In the genomic region with DNA sequence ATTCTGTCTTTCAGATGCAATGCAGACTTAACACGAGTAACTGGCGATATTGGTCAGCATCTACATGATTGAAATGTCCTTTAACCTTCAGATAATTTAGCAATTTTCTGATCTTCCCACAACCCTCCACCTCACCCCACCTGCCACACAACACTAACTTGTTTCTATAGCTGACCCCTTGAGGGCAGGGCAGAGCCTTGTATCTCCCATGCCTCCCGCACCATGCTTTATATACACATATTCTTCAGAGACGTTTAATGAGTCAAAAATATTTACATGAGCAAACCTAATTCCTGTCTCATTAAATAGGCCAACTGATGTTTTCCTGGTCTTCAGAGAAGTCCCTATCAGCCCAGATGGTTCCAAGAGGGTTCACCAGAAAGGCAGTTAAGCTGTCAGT, we compare ENCODE assay signal across 23 cellular contexts. TPM values are rescaled to one million over a fixed set of nuclear protein-coding genes. Genes with fewer than 3 reads are reported as not detected.
"Had no signal": no experiment of that assay in that cellular context is flagged by ENCODE, and none has a peak within 500 bp of the region (broad histone marks: within the 10 kb centered on the region; RNA-seq: fewer than 3 reads in every experiment).

No MANE protein-coding gene starts in this region.

- H3K27ac Mint-ChIP-seq: effector memory CD8-positive, alpha-beta T cell; natural killer cell treated with Interleukin-12 subunit alpha and Interleukin-12 subunit beta and Interleukin-15 and Interleukin-18, amount 100 ng/mL, for 72 hours; stimulated activated naive B cell treated with anti-CD40 and anti-IgM and Interleukin-4, amounts not matched to agents 10 μg/mL and 1 μg/mL and 100 μg/mL, for 72 hours had no signal

- DNase-seq: effector memory CD8-positive, alpha-beta T cell; esophagus squamous epithelium; foreskin keratinocyte; kidney; left colon; left ventricle myocardium superior; mesenchymal stem cell; midbrain; occipital lobe; pancreas; stimulated activated CD4-positive, alpha-beta T cell treated with anti-CD3 and anti-CD28 coated beads, Interleukin-2, amount 100 ng/mL, for 24 hours; stimulated activated CD4-positive, alpha-beta T cell treated with anti-CD3 and anti-CD28 coated beads, Interleukin-4, amount 100 ng/mL, for 4 hours; stimulated activated naive B cell treated with anti-CD40 and anti-IgM and Interleukin-4, amounts not matched to agents 10 μg/mL and 1 μg/mL and 100 μg/mL, for 72 hours; trophoblast cell had no signal

- H3K4me1 ChIP-seq: esophagus squamous epithelium, foreskin keratinocyte, pancreas had no signal

- H3K79me2 ChIP-seq: hepatocyte had no signal

- H3K9me3 Mint-ChIP-seq: effector memory CD8-positive, alpha-beta T cell; natural killer cell treated with Interleukin-12 subunit alpha and Interleukin-12 subunit beta and Interleukin-15 and Interleukin-18, amount 100 ng/mL, for 72 hours; stimulated activated naive B cell treated with anti-CD40 and anti-IgM and Interleukin-4, amounts not matched to agents 10 μg/mL and 1 μg/mL and 100 μg/mL, for 72 hours had no signal

- H3K4me1 Mint-ChIP-seq: stimulated activated naive B cell treated with anti-CD40 and anti-IgM and Interleukin-4, amounts not matched to agents 10 μg/mL and 1 μg/mL and 100 μg/mL, for 72 hours had no signal

- H3K27me3 ChIP-seq: foreskin keratinocyte, hepatocyte had no signal

- H2AFZ ChIP-seq: hepatocyte had no signal

- H3K4me3 ChIP-seq: esophagus squamous epithelium, hepatocyte, lung, pancreas had no signal

- H3K36me3 Mint-ChIP-seq: natural killer cell treated with Interleukin-12 subunit alpha and Interleukin-12 subunit beta and Interleukin-15 and Interleukin-18, amount 100 ng/mL, for 72 hours; stimulated activated naive B cell treated with anti-CD40 and anti-IgM and Interleukin-4, amounts not matched to agents 10 μg/mL and 1 μg/mL and 100 μg/mL, for 72 hours had no signal

- H3K9me3 ChIP-seq: esophagus squamous epithelium, pancreas had no signal

- H3K4me3 Mint-ChIP-seq: effector memory CD8-positive, alpha-beta T cell; natural killer cell treated with Interleukin-12 subunit alpha and Interleukin-12 subunit beta and Interleukin-15 and Interleukin-18, amount 100 ng/mL, for 72 hours; stimulated activated naive B cell treated with anti-CD40 and anti-IgM and Interleukin-4, amounts not matched to agents 10 μg/mL and 1 μg/mL and 100 μg/mL, for 72 hours had no signal

- H3K27ac ChIP-seq: esophagus squamous epithelium, foreskin keratinocyte, hepatocyte, pancreas had no signal

- ATAC-seq: effector memory CD8-positive, alpha-beta T cell; foreskin keratinocyte; left colon; left ventricle myocardium superior; natural killer cell treated with Interleukin-12 subunit alpha and Interleukin-12 subunit beta and Interleukin-15 and Interleukin-18, amount 100 ng/mL, for 72 hours; sciatic nerve; stimulated activated naive B cell treated with anti-CD40 and anti-IgM and Interleukin-4, amounts not matched to agents 10 μg/mL and 1 μg/mL and 100 μg/mL, for 72 hours had no signal

- H3K4me2 ChIP-seq: hepatocyte had no signal

- H3K36me3 ChIP-seq: esophagus squamous epithelium, pancreas had no signal

RNA-seq across cellular contexts. Expression of a gene that starts 6.6 kb away (rescaled TPM):
- total RNA-seq: epithelial cell of proximal tubule; esophagus squamous epithelium; foreskin keratinocyte; hepatocyte; kidney; lung; natural killer cell treated with Interleukin-12 subunit alpha and Interleukin-12 subunit beta and Interleukin-15 and Interleukin-18, amount 100 ng/mL, for 72 hours; occipital lobe; pancreas; progenitor cell of endocrine pancreas; renal cortical epithelial cell; sciatic nerve had no signal

RNA-seq across cellular contexts. Expression of a gene that starts 23.9 kb away (rescaled TPM):
- total RNA-seq: epithelial cell of proximal tubule; esophagus squamous epithelium; foreskin keratinocyte; hepatocyte; kidney; left colon; left ventricle myocardium superior; lung; natural killer cell treated with Interleukin-12 subunit alpha and Interleukin-12 subunit beta and Interleukin-15 and Interleukin-18, amount 100 ng/mL, for 72 hours; occipital lobe; pancreas; progenitor cell of endocrine pancreas; renal cortical epithelial cell; sciatic nerve; skeletal muscle tissue; urinary bladder had no signal

RNA-seq across cellular contexts. Expression of a gene that starts 27.8 kb away (rescaled TPM):
- total RNA-seq: foreskin keratinocyte; kidney; natural killer cell treated with Interleukin-12 subunit alpha and Interleukin-12 subunit beta and Interleukin-15 and Interleukin-18, amount 100 ng/mL, for 72 hours; occipital lobe; progenitor cell of endocrine pancreas; skeletal muscle tissue had no signal
